Comparison of ENCODE assay signal across 8 cellular contexts in genomic region chr9:34522091-34522887, GRCh38. TPM values are rescaled to one million over a fixed set of nuclear protein-coding genes. Genes with fewer than 3 reads are reported as not detected.
DNase-seq lines count a peak whose midpoint lies in the region; ATAC-seq, FAIRE-seq and TF ChIP-seq lines count a peak whose summit lies in the region.

No MANE protein-coding gene starts in this region.

- H3K4me3 ChIP-seq in CD8-positive, alpha-beta T cell (ENCODE audit: low read depth, low read length) = peak overlapping the region; percentile 52
- H3K4me3 ChIP-seq in Karpas-422 (ENCODE audit: low read length) = peak overlapping the region; percentile 70
- H3K4me3 ChIP-seq in colonic mucosa = peak overlapping the region; percentile 25

- no peaks in the 10 kb centered on the region for H3K27me3 ChIP-seq in CD8-positive, alpha-beta T cell (ENCODE audit: insufficient read depth, low read length)
- H3K27me3 ChIP-seq in Karpas-422 (ENCODE audit: low read length) = no peaks in the 10 kb centered on the region
- no peaks in the 10 kb centered on the region for H3K27me3 ChIP-seq in colonic mucosa

- H3K9me3 ChIP-seq in CD8-positive, alpha-beta T cell (ENCODE audit: low read length) = no peaks in the 10 kb centered on the region
- no peaks in the 10 kb centered on the region for H3K9me3 ChIP-seq in Karpas-422 (ENCODE audit: low read length)
- H3K9me3 ChIP-seq in colonic mucosa = no peaks in the 10 kb centered on the region

- POLR2A ChIA-PET in CD8-positive, alpha-beta T cell (lab: Charles Lee) = interaction anchor here (0.6 kb wide), 1 partner anchor 44 kb away, joined by 3 read pairs; no protein-coding TSS in a partner anchor
- POLR2A ChIA-PET in naive thymus-derived CD8-positive, alpha-beta T cell (lab: Charles Lee) = interaction anchor here (1.0 kb wide), 1 partner anchor 116 kb away, joined by 3 read pairs; no protein-coding TSS in a partner anchor

- FAIRE-seq in HTR-8/SVneo (lab: Jason Lieb, UNC) = no peak

- no peaks in the 10 kb centered on the region for H3K79me2 ChIP-seq in Karpas-422 (ENCODE audit: low read length)

- no peaks in the 10 kb centered on the region for H3K36me3 Mint-ChIP-seq in CD8-positive, alpha-beta T cell
- no peaks in the 10 kb centered on the region for H3K36me3 Mint-ChIP-seq in naive thymus-derived CD8-positive, alpha-beta T cell

- no peaks in the 10 kb centered on the region for H3K9me2 ChIP-seq in Karpas-422 (replicated peaks; ENCODE audit: insufficient read depth, low read length)

- H3K4me1 ChIP-seq in CD8-positive, alpha-beta T cell (ENCODE audit: insufficient read depth, low read length) = peaks cover 9% of the 10 kb centered on the region
- H3K4me1 ChIP-seq in Karpas-422 (ENCODE audit: low read length) (peaks cover 61% of the 10 kb centered on the region), colonic mucosa (peaks cover 3% of the 10 kb centered on the region)

- H3K9me3 Mint-ChIP-seq in CD8-positive, alpha-beta T cell = no peaks in the 10 kb centered on the region
- no peaks in the 10 kb centered on the region for H3K9me3 Mint-ChIP-seq in naive thymus-derived CD8-positive, alpha-beta T cell

- no peaks in the 10 kb centered on the region for H3K36me3 ChIP-seq in CD8-positive, alpha-beta T cell (ENCODE audit: insufficient read depth, low read length)
- no peaks in the 10 kb centered on the region for H3K36me3 ChIP-seq in Karpas-422 (ENCODE audit: insufficient read depth, low read length)
- no peaks in the 10 kb centered on the region for H3K36me3 ChIP-seq in colonic mucosa

- ATAC-seq in CD8-positive, alpha-beta T cell = no peak
- no peak for ATAC-seq in naive thymus-derived CD8-positive, alpha-beta T cell
- ATAC-seq in HG03521 (IDR thresholded peaks at IDR 0.05; ENCODE audit: unreplicated experiment) = no peak

- H3K4me1 Mint-ChIP-seq in CD8-positive, alpha-beta T cell (ENCODE audit: low read depth) = peaks cover 4% of the 10 kb centered on the region
- H3K4me1 Mint-ChIP-seq in naive thymus-derived CD8-positive, alpha-beta T cell = peaks cover 7 to 13% (median 11%) of the 10 kb centered on the region in 4 donors

- CTCF ChIA-PET in CD8-positive, alpha-beta T cell (lab: Charles Lee) = interaction anchor here (0.7 to 1.0 kb wide), 2 partner anchors 25 to 84 kb away, joined by 3 read pairs; no protein-coding TSS in a partner anchor

- no peak overlapping the region for H3K27ac ChIP-seq in CD8-positive, alpha-beta T cell (ENCODE audit: low read depth, low read length)
- peak overlapping the region; percentile 56; the same call in 1 of the 2 replicates for H3K27ac ChIP-seq in Karpas-422 (ENCODE audit: low read length)
- no peak overlapping the region for H3K27ac ChIP-seq in colonic mucosa

- no peak for DNase-seq in CD8-positive, alpha-beta T cell
- DNase-seq in Karpas-422 = peak; percentile 55
- no peak for DNase-seq in colonic mucosa
- peak in 2 of 10 donors; percentile 18 to 24 for DNase-seq in naive thymus-derived CD8-positive, alpha-beta T cell
- no peak for DNase-seq in HTR-8/SVneo (ENCODE audit: insufficient read length, low spot score)
- DNase-seq in mucosa of gallbladder (ENCODE audit: low spot score) = no peak
- DNase-seq in NCI-H1417 treated with DMSO at 0.1 percent for 48 hours (lab: John Stamatoyannopoulos, UW) = no peak

- no peak overlapping the region for H3K27ac Mint-ChIP-seq in CD8-positive, alpha-beta T cell
- H3K27ac Mint-ChIP-seq in naive thymus-derived CD8-positive, alpha-beta T cell = peak overlapping the region; percentile 19 to 91 (median 58)

- H3K9ac ChIP-seq in Karpas-422 (ENCODE audit: low read length) (peak overlapping the region; percentile 73), colonic mucosa (ENCODE audit: low read depth in 2 of 2, low read length in 2 of 2) (peak overlapping the region; percentile 48 to 70)

- peak overlapping the region; percentile 76 for H3K4me2 ChIP-seq in Karpas-422 (ENCODE audit: low read depth, low read length, poor library complexity, severe bottlenecking)

- TF ChIP-seq CTCF in CD8-positive, alpha-beta T cell (IDR thresholded peaks at IDR 0.05) = no peak
- TF ChIP-seq CTCF in colonic mucosa (IDR thresholded peaks at IDR 0.05) = no peak

- H3K27me3 Mint-ChIP-seq in CD8-positive, alpha-beta T cell (ENCODE audit: low read depth) = no peaks in the 10 kb centered on the region
- peaks cover 0 to 13% (median 0%) of the 10 kb centered on the region in 5 donors for H3K27me3 Mint-ChIP-seq in naive thymus-derived CD8-positive, alpha-beta T cell

- H3K4me3 Mint-ChIP-seq in CD8-positive, alpha-beta T cell = peak overlapping the region; percentile 83
- H3K4me3 Mint-ChIP-seq in naive thymus-derived CD8-positive, alpha-beta T cell = peak overlapping the region; percentile 68 to 91 (median 82)

- no peaks in the 10 kb centered on the region; the same call in 1 of the 2 replicates for H4K20me1 ChIP-seq in Karpas-422 (ENCODE audit: insufficient read depth, low read depth, low read length)

- intact Hi-C loops in CD8-positive, alpha-beta T cell (cut with DNase I, micrococcal nuclease) = loop anchor here (1.0 to 10.0 kb wide), 11 partner anchors 64 to 1293 kb away; partner anchors contain the start of genes ATOSB (in 1 of the 2), CCDC107 (in 1 of the 2), DCAF12 (in 1 of the 2) and DNAI1 (in 1 of the 2)
- intact Hi-C loops in colonic mucosa (cut with DNase I) = no loop called here

- no peak overlapping the region for H2AFZ ChIP-seq in Karpas-422 (ENCODE audit: low read length)

RNA-seq across cellular contexts. Expression of gene ENHO, which starts 0.5 kb away (rescaled TPM):
- not detected for total RNA-seq in CD8-positive, alpha-beta T cell
- total RNA-seq in Karpas-422 (2014; rRNA removed; shearing (Covaris generic); ENCODE audit: low replicate concordance) = 14.1 and 16.0 TPM in 2 replicates
- 1 to 10 TPM; 1.2 to 1.3 TPM for total RNA-seq in colonic mucosa
- under 1 TPM in 1 of 2 experiments, not detected in 1; 0.36 TPM for total RNA-seq in naive thymus-derived CD8-positive, alpha-beta T cell
- under 1 TPM; 0.19 to 0.24 (median 0.21) TPM for polyA plus RNA-seq in naive thymus-derived CD8-positive, alpha-beta T cell
- 1.7 TPM for total RNA-seq in mucosa of gallbladder
